30 cellular contexts compared by ENCODE assay signal in the genomic region with DNA sequence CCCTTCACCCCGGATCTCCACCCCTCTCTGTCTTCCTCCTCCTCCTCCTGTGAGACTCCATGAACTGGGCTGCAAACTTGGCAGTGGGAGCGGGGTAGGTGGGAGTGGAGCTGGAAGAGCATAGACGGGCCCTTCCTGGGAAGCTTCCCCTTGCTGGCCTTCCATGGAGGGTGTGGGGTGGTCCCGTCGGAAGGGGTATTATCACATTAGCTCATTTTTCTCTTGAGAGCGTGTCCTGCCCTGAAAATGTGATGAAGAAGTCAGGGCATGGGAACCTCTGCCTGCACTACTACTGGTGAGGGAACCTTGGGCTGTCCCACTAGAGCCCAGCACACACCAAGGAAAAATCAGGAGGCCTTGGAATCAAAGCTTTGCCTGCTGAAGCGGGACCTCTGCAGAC.
DNase-seq lines count a peak whose midpoint lies in the region; ATAC-seq, FAIRE-seq and TF ChIP-seq lines count a peak whose summit lies in the region.
"Had no signal": no experiment of that assay in that cellular context is flagged by ENCODE, and none has a peak within 500 bp of the region (broad histone marks: within the 10 kb centered on the region; RNA-seq: fewer than 3 reads in every experiment).

No MANE protein-coding gene starts in this region.

- H3K27me3 ChIP-seq in neuronal stem cell (ENCODE audit: control insufficient read depth in 3 of 3, insufficient read depth in 3 of 3, low read depth in 1 of 3, low read length in 3 of 3) (no peaks in the 10 kb centered on the region), upper lobe of left lung (no peaks in the 10 kb centered on the region), PC-9 (ENCODE audit: insufficient read depth, low read depth) (peaks cover 100% of the 10 kb centered on the region)
- H3K27me3 ChIP-seq: BLaER1, colonic mucosa, SJSA1 had no signal

- H3K14ac ChIP-seq in neuronal stem cell (ENCODE audit: low read length) = no peak overlapping the region

- H3K23ac ChIP-seq in neuronal stem cell (ENCODE audit: low read depth, low read length, poor library complexity) = no peak overlapping the region

- no peak overlapping the region for H2BK5ac ChIP-seq in neuronal stem cell (ENCODE audit: low read length)

- POLR2A ChIA-PET in PC-9 (lab: Charles Lee; ENCODE audit: unreplicated experiment) = no interaction called here

- no peaks in the 10 kb centered on the region for H3F3A ChIP-seq in PC-9 (ENCODE audit: insufficient read depth, low read depth)

- H3K4me2 ChIP-seq in neuronal stem cell (ENCODE audit: insufficient read depth, low read length, poor library complexity, severe bottlenecking) = no peak overlapping the region
- no peak overlapping the region for H3K4me2 ChIP-seq in PC-9
- H3K4me2 ChIP-seq: BLaER1 had no signal

- H3K4me1 ChIP-seq in neuronal stem cell (ENCODE audit: control insufficient read depth in 2 of 2, insufficient read depth in 1 of 2, low read depth in 1 of 2, low read length in 2 of 2) (no peaks in the 10 kb centered on the region), upper lobe of left lung (peaks cover 0 to 12% (median 3%) of the 10 kb centered on the region in 4 donors), PC-9 (replicated peaks; ENCODE audit: insufficient read depth) (no peaks in the 10 kb centered on the region)
- H3K4me1 ChIP-seq: BLaER1, colonic mucosa had no signal

- TF ChIP-seq CTCF in fibroblast of the aortic adventitia (IDR thresholded peaks at IDR 0.05; ENCODE audit: insufficient read depth, low read length) = no peak
- TF ChIP-seq CTCF in upper lobe of left lung (IDR thresholded peaks at IDR 0.05) = no peak
- TF ChIP-seq CTCF in PC-9 (conservative IDR thresholded peaks at IDR 0.05) = no peak

- peak overlapping the region; percentile 2 for H3K18ac ChIP-seq in neuronal stem cell (ENCODE audit: low read length)

- no peak overlapping the region for H3K4ac ChIP-seq in neuronal stem cell (ENCODE audit: low read length)

- CTCF ChIA-PET in PC-9 (lab: Charles Lee) = no interaction called here

- H3K9ac ChIP-seq in neuronal stem cell (ENCODE audit: low read depth, low read length, poor library complexity) = no peak overlapping the region
- H3K9ac ChIP-seq: BLaER1 had no signal

- H4K91ac ChIP-seq in neuronal stem cell (ENCODE audit: low read depth, low read length, poor library complexity) = no peak overlapping the region

- no TSS peak for BruUV-seq in PC-9 (replicated peaks; lab: Mats Ljungman, UMichigan)

- ATAC-seq in upper lobe of left lung (ENCODE audit: low FRiP score in 2 of 2) = no peak
- ATAC-seq: activated CD8-positive, alpha-beta memory T cell treated with anti-CD3 and anti-CD28 coated beads, Interleukin-2, amount 10 ng/mL, durations not matched to agents 7 days and 5 days; left lobe of liver; naive thymus-derived CD4-positive, alpha-beta T cell; stimulated activated effector memory CD8-positive, alpha-beta T cell treated with anti-CD3 and anti-CD28 coated beads, Interleukin-12 subunit alpha, Interleukin-12 subunit beta, amount 100 ng/mL, for 72 hours had no signal

- H3K9me3 ChIP-seq in neuronal stem cell (replicated peaks in 1 of 2; ENCODE audit: control insufficient read depth in 2 of 2, insufficient read depth in 1 of 2, low read depth in 1 of 2, low read length in 2 of 2) (no peaks in the 10 kb centered on the region), upper lobe of left lung (no peaks in the 10 kb centered on the region), PC-9 (ENCODE audit: insufficient read depth, low read depth) (no peaks in the 10 kb centered on the region)
- H3K9me3 ChIP-seq: BLaER1, colonic mucosa, SJSA1 had no signal

- no peaks in the 10 kb centered on the region for H4K20me1 ChIP-seq in PC-9 (ENCODE audit: insufficient read depth)
- H4K20me1 ChIP-seq: BLaER1 had no signal

- WGBS in adipose tissue, 3 donors = 81 to 86% (median 85%) methylated on average over 7 of the region's 7 CpGs
- no CpG with 5 or more reads among the region's 7 CpGs for WGBS in neuronal stem cell (ENCODE audit: extremely low coverage in 2 of 2, insufficient read length in 2 of 2, insufficient replicate concordance in 1 of 2), 2 donors
- WGBS in upper lobe of left lung, 2 donors = 80 to 89% methylated on average over 6 to 7 of the region's 7 CpGs

- no peak for TF ChIP-seq EP300 in upper lobe of left lung (IDR thresholded peaks at IDR 0.05)

- H3K4me3 ChIP-seq in fibroblast of the aortic adventitia (ENCODE audit: low read depth, low read length) = no peak overlapping the region
- no peak overlapping the region for H3K4me3 ChIP-seq in neuronal stem cell (ENCODE audit: low read length in 2 of 2)
- no peak overlapping the region for H3K4me3 ChIP-seq in upper lobe of left lung
- no peak overlapping the region for H3K4me3 ChIP-seq in PC-9
- H3K4me3 ChIP-seq: BLaER1, colonic mucosa, SJSA1 had no signal

- H2BK12ac ChIP-seq in neuronal stem cell (ENCODE audit: low read length) = no peak overlapping the region

- H3K36me3 ChIP-seq in neuronal stem cell (replicated peaks in 1 of 2; ENCODE audit: control insufficient read depth in 2 of 2, insufficient read depth in 2 of 2, low read length in 2 of 2) = no peaks in the 10 kb centered on the region
- H3K36me3 ChIP-seq in upper lobe of left lung = no peaks in the 10 kb centered on the region
- H3K36me3 ChIP-seq in PC-9 (ENCODE audit: low read depth) = no peaks in the 10 kb centered on the region
- H3K36me3 ChIP-seq: BLaER1, colonic mucosa had no signal

- intact Hi-C loops in PC-9 (cut with micrococcal nuclease; ENCODE audit: unreplicated experiment) = no loop called here

- DNase-seq in fibroblast of the aortic adventitia (ENCODE audit: low read depth) (peak; percentile 15), neuronal stem cell (ENCODE audit: low spot score) (no peak), upper lobe of left lung (no peak), PC-9 (no peak), NCI-H2196 (lab: John Stamatoyannopoulos, UW; ENCODE audit: unreplicated experiment) (no peak), HTR-8/SVneo (ENCODE audit: insufficient read length, low spot score) (no peak)
- DNase-seq: ACHN; activated CD4-positive, CD25-positive, alpha-beta regulatory T cell; activated CD8-positive, alpha-beta memory T cell treated with anti-CD3 and anti-CD28 coated beads, Interleukin-2, amount 10 ng/mL, durations not matched to agents 7 days and 5 days; activated naive CD4-positive, alpha-beta T cell; activated T-cell treated with anti-CD3 and anti-CD28 coated beads, Interleukin-2, amount 50 U/mL, for 48 hours; amygdala; colonic mucosa; effector memory CD4-positive, alpha-beta T cell; hypothalamus; naive thymus-derived CD4-positive, alpha-beta T cell; NCI-H1694 treated with DMSO at 0.1 percent for 48 hours; NCI-H2171; NCI-H524 treated with DMSO at 0.1 percent for 48 hours; stimulated activated CD4-positive, alpha-beta T cell treated with anti-CD3 and anti-CD28 coated beads, Interleukin-4, amount 100 ng/mL, for 24 hours; T-cell had no signal

- H2AK5ac ChIP-seq in neuronal stem cell (ENCODE audit: low read depth, low read length) = no peak overlapping the region

- peak overlapping the region; percentile 13 for H3K27ac ChIP-seq in adipose tissue (ENCODE audit: low read depth, low read length)
- no peak overlapping the region for H3K27ac ChIP-seq in neuronal stem cell (replicated peaks; ENCODE audit: low read length)
- H3K27ac ChIP-seq in upper lobe of left lung = peak overlapping the region in 3 of 4 donors; percentile 52 to 63 (median 58)
- H3K27ac ChIP-seq in PC-9 = no peak overlapping the region
- H3K27ac ChIP-seq: BLaER1, colonic mucosa, SJSA1 had no signal

- no peak overlapping the region for H2BK120ac ChIP-seq in neuronal stem cell (ENCODE audit: low read depth, low read length)

- H2AFZ ChIP-seq in neuronal stem cell (ENCODE audit: low read length) (no peak overlapping the region), PC-9 (no peak overlapping the region)

- no peaks in the 10 kb centered on the region for H3K79me2 ChIP-seq in PC-9 (ENCODE audit: low read depth)

- FAIRE-seq in HTR-8/SVneo (lab: Jason Lieb, UNC) = no peak
- FAIRE-seq: bronchial epithelial cell, frontal cortex, G401.6, RCC 7860 had no signal

- TF ChIP-seq POLR2A in upper lobe of left lung (IDR thresholded peaks at IDR 0.05) = no peak

- no peaks in the 10 kb centered on the region for H3K9me2 ChIP-seq in PC-9 (ENCODE audit: insufficient read depth)

- no peaks in the 10 kb centered on the region for H3K79me1 ChIP-seq in neuronal stem cell (ENCODE audit: low read depth, low read length)

- no peak overlapping the region for H2BK15ac ChIP-seq in neuronal stem cell (ENCODE audit: low read length)

- no peak overlapping the region for H4K8ac ChIP-seq in neuronal stem cell (ENCODE audit: low read depth, low read length)

Comparison
In these comparisons a context has a peak if more than half of its experiments do, and no peak if none do; other contexts are left out.
1. H3K27ac ChIP-seq: peak in adipose tissue (single experiment) and upper lobe of left lung (3 of 4); none in neuronal stem cell (single experiment) and PC-9 (single experiment).